ENCODE assay signal across 25 cellular contexts in the genomic region with DNA sequence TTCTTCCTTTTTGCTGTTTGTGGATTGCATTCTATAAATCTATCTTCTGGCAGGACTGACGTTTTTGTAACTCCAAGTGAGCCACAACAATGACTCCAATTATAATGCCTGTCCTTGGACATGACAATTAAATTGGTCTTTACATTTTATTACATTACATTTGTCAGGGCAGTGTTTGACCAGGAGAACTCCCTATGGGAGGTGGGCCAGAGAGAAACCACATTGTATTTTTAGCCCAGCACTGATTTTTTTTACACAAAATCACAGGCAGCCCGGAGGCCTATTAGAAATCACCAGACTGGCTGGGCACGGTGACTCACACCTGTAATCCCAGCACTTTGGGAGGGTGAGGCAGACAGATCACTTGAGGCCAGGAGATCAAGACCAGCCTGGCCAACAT.
DNase-seq lines count a peak whose midpoint lies in the region; ATAC-seq, FAIRE-seq and TF ChIP-seq lines count a peak whose summit lies in the region.
"Had no signal": no experiment of that assay in that cellular context is flagged by ENCODE, and none has a peak within 500 bp of the region (broad histone marks: within the 10 kb centered on the region; RNA-seq: fewer than 3 reads in every experiment).

No MANE protein-coding gene starts in this region.

- H3K27ac ChIP-seq in right atrium auricular region (peak overlapping the region; percentile 31 to 37), astrocyte (ENCODE audit: low read depth, low read length) (no peak overlapping the region)
- H3K27ac ChIP-seq: C4-2B, pancreas had no signal

- H3K9me3 ChIP-seq in right atrium auricular region (no peaks in the 10 kb centered on the region), astrocyte (ENCODE audit: insufficient read depth, low read depth, low read length) (no peaks in the 10 kb centered on the region)
- H3K9me3 ChIP-seq: pancreas, upper lobe of left lung had no signal

- H3K27me3 ChIP-seq in right atrium auricular region (no peaks in the 10 kb centered on the region), astrocyte (ENCODE audit: insufficient read depth, low read length) (no peaks in the 10 kb centered on the region)
- H3K27me3 ChIP-seq: pancreas, upper lobe of left lung had no signal

- H2AFZ ChIP-seq in astrocyte (ENCODE audit: low read depth, low read length) = no peak overlapping the region

- H3K4me2 ChIP-seq in astrocyte (ENCODE audit: low read length) = no peak overlapping the region

- peak overlapping the region; percentile 13 for H3K9ac ChIP-seq in astrocyte (ENCODE audit: low read length)

- no peak overlapping the region for H3K4me3 Mint-ChIP-seq in astrocyte (ENCODE audit: unreplicated experiment)
- H3K4me3 Mint-ChIP-seq in activated naive CD4-positive, alpha-beta T cell treated with anti-CD3 and anti-CD28 coated beads for 36 hours = no peak overlapping the region
- H3K4me3 Mint-ChIP-seq: naive B cell; stimulated activated naive CD8-positive, alpha-beta T cell treated with anti-CD3 and anti-CD28 coated beads, Interleukin-15, amount 100 ng/mL, for 72 hours; T-cell had no signal

- H3K9me3 Mint-ChIP-seq in astrocyte (ENCODE audit: unreplicated experiment) = no peaks in the 10 kb centered on the region
- no peaks in the 10 kb centered on the region for H3K9me3 Mint-ChIP-seq in activated naive CD4-positive, alpha-beta T cell treated with anti-CD3 and anti-CD28 coated beads for 36 hours
- H3K9me3 Mint-ChIP-seq: stimulated activated naive CD8-positive, alpha-beta T cell treated with anti-CD3 and anti-CD28 coated beads, Interleukin-15, amount 100 ng/mL, for 72 hours; T-cell had no signal

- no peaks in the 10 kb centered on the region for H3K27me3 Mint-ChIP-seq in astrocyte (ENCODE audit: low read depth, unreplicated experiment)
- H3K27me3 Mint-ChIP-seq in activated naive CD4-positive, alpha-beta T cell treated with anti-CD3 and anti-CD28 coated beads for 36 hours (ENCODE audit: low read depth) = no peaks in the 10 kb centered on the region

- no peaks in the 10 kb centered on the region for H3K79me2 ChIP-seq in astrocyte (ENCODE audit: insufficient read depth, low read length)

- DNase-seq in right atrium auricular region (ENCODE audit: low spot score) (no peak), cardiac septum (ENCODE audit: low spot score) (no peak), astrocyte (ENCODE audit: low read depth) (peak; percentile 38), myocyte (ENCODE audit: low read depth) (peak; percentile 59), nucleus accumbens (lab: John Stamatoyannopoulos, UW) (no peak)
- DNase-seq in activated naive CD4-positive, alpha-beta T cell treated with anti-CD3 and anti-CD28 coated beads for 36 hours = no peak
- DNase-seq: activated CD8-positive, alpha-beta memory T cell treated with anti-CD3 and anti-CD28 coated beads, Interleukin-2, amount 50 U/mL, for 48 hours; activated gamma-delta T cell treated with Interleukin-2 at 50 U/mL for 16 hours; amygdala; naive B cell; NCI-H1048; NCI-H2081 treated with DMSO at 0.1 percent for 48 hours; NCI-H524 treated with DMSO at 0.1 percent for 48 hours; pancreas; stimulated activated naive CD8-positive, alpha-beta T cell treated with anti-CD3 and anti-CD28 coated beads, Interleukin-15, amount 100 ng/mL, for 72 hours; T-cell; upper lobe of left lung had no signal

- H3K4me3 ChIP-seq in right atrium auricular region = no peak overlapping the region
- no peak overlapping the region for H3K4me3 ChIP-seq in astrocyte (ENCODE audit: insufficient read depth, low read depth, low read length)
- H3K4me3 ChIP-seq: K562, lung, pancreas, upper lobe of left lung had no signal

- H3K36me3 ChIP-seq in right atrium auricular region (no peaks in the 10 kb centered on the region), astrocyte (ENCODE audit: insufficient read depth, low read length) (no peaks in the 10 kb centered on the region)
- H3K36me3 ChIP-seq: pancreas, upper lobe of left lung had no signal

- peaks cover 12% of the 10 kb centered on the region for H3K36me3 Mint-ChIP-seq in astrocyte (ENCODE audit: low read depth, unreplicated experiment)
- no peaks in the 10 kb centered on the region for H3K36me3 Mint-ChIP-seq in activated naive CD4-positive, alpha-beta T cell treated with anti-CD3 and anti-CD28 coated beads for 36 hours (ENCODE audit: low read depth)
- H3K36me3 Mint-ChIP-seq: naive B cell, T-cell had no signal

- peak overlapping the region; percentile 55 for H3K27ac Mint-ChIP-seq in astrocyte (ENCODE audit: unreplicated experiment)
- H3K27ac Mint-ChIP-seq in activated naive CD4-positive, alpha-beta T cell treated with anti-CD3 and anti-CD28 coated beads for 36 hours = no peak overlapping the region
- H3K27ac Mint-ChIP-seq: naive B cell; stimulated activated naive CD8-positive, alpha-beta T cell treated with anti-CD3 and anti-CD28 coated beads, Interleukin-15, amount 100 ng/mL, for 72 hours; T-cell had no signal

- no peaks in the 10 kb centered on the region for H4K20me1 ChIP-seq in astrocyte (ENCODE audit: insufficient read depth, low read length)

- ATAC-seq in HG03108 (IDR thresholded peaks at IDR 0.05; ENCODE audit: unreplicated experiment) (no peak), HG02588 (IDR thresholded peaks at IDR 0.05; ENCODE audit: unreplicated experiment) (no peak)
- ATAC-seq: K562; pancreas; stimulated activated naive CD8-positive, alpha-beta T cell treated with anti-CD3 and anti-CD28 coated beads, Interleukin-15, amount 100 ng/mL, for 72 hours; T-cell had no signal

- TF ChIP-seq CTCF in right atrium auricular region (IDR thresholded peaks at IDR 0.05) (no peak), astrocyte (IDR thresholded peaks at IDR 0.05; ENCODE audit: insufficient read depth, low read depth, low read length) (no peak)

- H3K4me1 ChIP-seq in right atrium auricular region (peaks cover 0 to 16% of the 10 kb centered on the region in 2 donors), astrocyte (ENCODE audit: insufficient read depth, low read length) (peaks cover 3% of the 10 kb centered on the region)
- H3K4me1 ChIP-seq: pancreas had no signal

- no peak for FAIRE-seq in astrocyte (lab: Jason Lieb, UNC)
- FAIRE-seq: endometrium, GM12891, islet of Langerhans, K562 had no signal

- intact Hi-C loops in cardiac septum (cut with DNase I) = no loop called here
- intact Hi-C loops in activated naive CD4-positive, alpha-beta T cell treated with anti-CD3 and anti-CD28 coated beads for 36 hours (cut with micrococcal nuclease) = loop anchor here (10.0 kb wide), 1 partner anchor 175 kb away; no protein-coding TSS in a partner anchor

- CTCF ChIA-PET in activated naive CD4-positive, alpha-beta T cell treated with anti-CD3 and anti-CD28 coated beads for 36 hours (lab: Charles Lee) = no interaction called here

- peaks cover 26% of the 10 kb centered on the region for H3K4me1 Mint-ChIP-seq in astrocyte (ENCODE audit: low read depth, unreplicated experiment)
- no peaks in the 10 kb centered on the region for H3K4me1 Mint-ChIP-seq in activated naive CD4-positive, alpha-beta T cell treated with anti-CD3 and anti-CD28 coated beads for 36 hours (ENCODE audit: low read depth)
- H3K4me1 Mint-ChIP-seq: naive B cell; stimulated activated naive CD8-positive, alpha-beta T cell treated with anti-CD3 and anti-CD28 coated beads, Interleukin-15, amount 100 ng/mL, for 72 hours; T-cell had no signal

Comparison
In these comparisons a context has a peak if more than half of its experiments do, and no peak if none do; other contexts are left out.
1. DNase-seq: peak in astrocyte (single experiment) and myocyte (single experiment); none in right atrium auricular region (single experiment), cardiac septum (single experiment), nucleus accumbens (0 of 56) and activated naive CD4-positive, alpha-beta T cell treated with anti-CD3 and anti-CD28 coated beads for 36 hours (single experiment).